2 cellular contexts compared by ENCODE assay signal in the genomic region with DNA sequence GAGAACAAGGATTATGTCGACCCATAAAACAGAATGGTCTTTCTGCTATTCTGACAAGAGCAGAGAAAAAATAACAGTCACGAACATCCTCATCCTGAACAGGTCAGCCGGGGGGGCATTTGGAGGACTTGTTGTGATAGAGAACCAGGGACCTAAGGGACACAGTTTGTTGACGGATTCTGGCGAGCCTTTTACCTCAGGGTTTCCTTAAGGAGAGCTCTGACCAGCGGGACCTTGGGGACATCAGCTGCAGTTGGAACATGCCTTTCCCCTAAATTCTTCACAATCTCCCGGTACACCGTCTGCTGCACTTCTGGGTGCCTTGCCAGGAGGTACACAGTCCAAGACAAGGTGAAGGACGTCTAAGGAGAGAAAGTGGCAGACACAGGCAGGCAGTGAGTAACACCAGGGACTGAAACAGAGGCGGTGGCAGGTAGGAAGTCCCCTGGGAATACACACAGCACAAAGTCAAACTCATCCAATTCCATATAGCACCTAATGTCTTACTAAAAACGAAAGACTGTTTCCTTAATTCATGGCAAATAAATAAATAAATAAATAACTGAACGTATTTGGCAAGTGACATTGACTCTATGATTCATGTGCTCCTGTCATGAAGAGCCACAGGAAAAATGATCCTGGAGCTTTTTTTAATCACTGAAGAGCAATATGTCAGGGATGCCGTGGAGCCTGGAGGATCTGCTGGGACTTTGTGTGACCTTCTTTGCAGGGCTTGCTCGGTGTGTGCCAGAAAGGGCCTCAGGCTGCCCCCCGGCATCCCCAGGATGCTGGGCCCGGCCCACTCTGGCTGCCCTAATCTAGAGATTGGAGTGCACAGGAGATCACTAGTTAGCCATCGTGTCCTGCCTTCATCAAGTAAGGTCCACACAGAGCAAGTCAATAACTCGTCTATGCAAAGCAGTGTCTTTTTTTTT.
TF ChIP-seq lines count a peak whose summit lies in the region.

No MANE protein-coding gene starts in this region.

TF ChIP-seq in IMR-90, 13 proteins besides CTCF, POLR2A, EP300 and RAD21:
- no peak for TF ChIP-seq CEBPB (IDR thresholded peaks at IDR 0.05; ENCODE audit: low read depth, low read length)
- no peak for TF ChIP-seq RCOR1 (IDR thresholded peaks at IDR 0.05; ENCODE audit: insufficient replicate concordance, low read length)
- no peak for TF ChIP-seq SMC3 (IDR thresholded peaks at IDR 0.05; ENCODE audit: low read depth, low read length)
- no peak for TF ChIP-seq NFE2L2 (IDR thresholded peaks at IDR 0.05; ENCODE audit: low read depth, low read length)
- no peak for TF ChIP-seq BHLHE40 (IDR thresholded peaks at IDR 0.05; ENCODE audit: low read depth, low read length)
- no peak for TF ChIP-seq MAFK (IDR thresholded peaks at IDR 0.05; ENCODE audit: low read depth, low read length)
- no peak for TF ChIP-seq MXI1 (IDR thresholded peaks at IDR 0.05; ENCODE audit: borderline replicate concordance, low read depth, low read length)
- no peak for TF ChIP-seq MAZ (IDR thresholded peaks at IDR 0.05; ENCODE audit: borderline replicate concordance, low read depth, low read length)
- TF ChIP-seq CHD1 (IDR thresholded peaks at IDR 0.05; ENCODE audit: low read depth, low read length): no peak
- TF ChIP-seq, protein P1, sequence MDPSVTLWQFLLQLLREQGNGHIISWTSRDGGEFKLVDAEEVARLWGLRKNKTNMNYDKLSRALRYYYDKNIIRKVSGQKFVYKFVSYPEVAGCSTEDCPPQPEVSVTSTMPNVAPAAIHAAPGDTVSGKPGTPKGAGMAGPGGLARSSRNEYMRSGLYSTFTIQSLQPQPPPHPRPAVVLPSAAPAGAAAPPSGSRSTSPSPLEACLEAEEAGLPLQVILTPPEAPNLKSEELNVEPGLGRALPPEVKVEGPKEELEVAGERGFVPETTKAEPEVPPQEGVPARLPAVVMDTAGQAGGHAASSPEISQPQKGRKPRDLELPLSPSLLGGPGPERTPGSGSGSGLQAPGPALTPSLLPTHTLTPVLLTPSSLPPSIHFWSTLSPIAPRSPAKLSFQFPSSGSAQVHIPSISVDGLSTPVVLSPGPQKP (IDR thresholded peaks at IDR 0.05; ENCODE audit: borderline replicate concordance, low read depth, low read length): no peak
- no peak for TF ChIP-seq RFX5 (IDR thresholded peaks at IDR 0.05; ENCODE audit: low read depth, low read length)
- TF ChIP-seq, protein P2, sequence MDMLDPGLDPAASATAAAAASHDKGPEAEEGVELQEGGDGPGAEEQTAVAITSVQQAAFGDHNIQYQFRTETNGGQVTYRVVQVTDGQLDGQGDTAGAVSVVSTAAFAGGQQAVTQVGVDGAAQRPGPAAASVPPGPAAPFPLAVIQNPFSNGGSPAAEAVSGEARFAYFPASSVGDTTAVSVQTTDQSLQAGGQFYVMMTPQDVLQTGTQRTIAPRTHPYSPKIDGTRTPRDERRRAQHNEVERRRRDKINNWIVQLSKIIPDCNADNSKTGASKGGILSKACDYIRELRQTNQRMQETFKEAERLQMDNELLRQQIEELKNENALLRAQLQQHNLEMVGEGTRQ (IDR thresholded peaks at IDR 0.05; ENCODE audit: low read depth, low read length): no peak
- no peak for TF ChIP-seq FOS (IDR thresholded peaks at IDR 0.05; ENCODE audit: low read depth, low read length)

TF ChIP-seq in H1, 55 proteins besides CTCF, POLR2A, EP300 and RAD21:
- TF ChIP-seq BRCA1 (IDR thresholded peaks at IDR 0.05; ENCODE audit: low read depth, low read length) (no peak), CBX8 (IDR thresholded peaks at IDR 0.05; ENCODE audit: borderline replicate concordance, low read depth, low read length) (no peak), ASH2L (IDR thresholded peaks at IDR 0.05; ENCODE audit: low read length) (no peak), TCF12 (IDR thresholded peaks at IDR 0.05; ENCODE audit: low read depth, low read length) (no peak), NRF1 (IDR thresholded peaks at IDR 0.05; ENCODE audit: low read depth, low read length) (no peak), SRF (IDR thresholded peaks at IDR 0.05; ENCODE audit: low read depth, low read length) (no peak), EZH2 (IDR thresholded peaks at IDR 0.05; ENCODE audit: low read depth, low read length, severe bottlenecking) (no peak)
TF ChIP-seq in H1: peak in this region for 0.
